Comparison of ENCODE assay signal across 18 cellular contexts in the genomic region with DNA sequence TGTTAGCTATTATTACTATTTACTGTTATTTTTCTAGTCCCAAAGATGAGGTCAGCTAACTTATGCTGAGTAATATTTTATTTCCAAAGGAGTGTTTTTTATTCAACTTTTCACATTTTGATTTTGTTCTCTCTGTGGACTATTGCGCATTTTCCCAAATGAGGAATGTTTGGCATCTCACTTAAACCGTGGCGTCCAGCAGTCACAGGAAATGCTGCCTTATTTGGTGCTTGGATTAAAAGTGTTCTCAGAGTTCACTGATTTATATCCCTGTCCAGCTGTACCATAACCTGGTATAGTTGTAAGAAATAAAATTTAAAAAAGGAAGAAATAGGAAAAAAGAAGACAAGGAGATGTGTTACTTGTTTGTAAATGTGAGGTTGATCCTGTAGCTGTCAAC.
A peak's percentile ranks its signal among the peaks of the same experiment; 100 is the strongest.
DNase-seq lines count a peak whose midpoint lies in the region; ATAC-seq, FAIRE-seq and TF ChIP-seq lines count a peak whose summit lies in the region.
"Had no signal": no experiment of that assay in that cellular context is flagged by ENCODE, and none has a peak within 500 bp of the region (broad histone marks: within the 10 kb centered on the region; RNA-seq: fewer than 3 reads in every experiment).

No MANE protein-coding gene starts in this region.

- H3K4me3 ChIP-seq in astrocyte (ENCODE audit: insufficient read depth, low read depth, low read length) = no peak overlapping the region
- H3K4me3 ChIP-seq in smooth muscle cell = no peak overlapping the region
- H3K4me3 ChIP-seq: cardiac muscle cell, MG63, SJCRH30 had no signal

- DNase-seq in GM03348 (ENCODE audit: low spot score) (peak; percentile 73), astrocyte (ENCODE audit: low read depth) (peak; percentile 73), left ventricle myocardium superior (no peak), smooth muscle cell (lab: John Stamatoyannopoulos, UW; ENCODE audit: unreplicated experiment) (no peak), NCI-H526 treated with DMSO at 0.1 percent for 48 hours (lab: John Stamatoyannopoulos, UW) (no peak), G401 (ENCODE audit: low spot score) (no peak)
- no peak for DNase-seq in stimulated activated naive CD4-positive, alpha-beta T cell (lab: John Stamatoyannopoulos, UW)
- DNase-seq in activated naive CD8-positive, alpha-beta T cell treated with anti-CD3 and anti-CD28 coated beads, Interleukin-2, amount 50 U/mL, for 24 hours = no peak
- DNase-seq: activated CD8-positive, alpha-beta T cell treated with anti-CD3 and anti-CD28 coated beads, Interleukin-2, amount 10 ng/mL, durations not matched to agents 7 days and 5 days; activated gamma-delta T cell; CD8-positive, alpha-beta T cell; H7; MG63; NCI-H82; SJCRH30 had no signal

- ATAC-seq in left ventricle myocardium superior = peak; percentile 31
- no peak for ATAC-seq in activated naive CD8-positive, alpha-beta T cell treated with anti-CD3 and anti-CD28 coated beads, Interleukin-2, amount 50 U/mL, for 24 hours
- ATAC-seq: activated CD8-positive, alpha-beta T cell treated with anti-CD3 and anti-CD28 coated beads, Interleukin-2, amount 10 ng/mL, durations not matched to agents 7 days and 5 days; CD8-positive, alpha-beta T cell had no signal

- H3K36me3 Mint-ChIP-seq in astrocyte (ENCODE audit: low read depth, unreplicated experiment) = no peaks in the 10 kb centered on the region
- no peaks in the 10 kb centered on the region for H3K36me3 Mint-ChIP-seq in activated naive CD8-positive, alpha-beta T cell treated with anti-CD3 and anti-CD28 coated beads, Interleukin-2, amount 50 U/mL, for 24 hours (ENCODE audit: low read depth)
- H3K36me3 Mint-ChIP-seq: CD8-positive, alpha-beta T cell; memory B cell had no signal

- H3K4me2 ChIP-seq in astrocyte (ENCODE audit: low read length) = no peak overlapping the region
- peak overlapping the region; percentile 48 for H3K4me2 ChIP-seq in smooth muscle cell

- no peaks in the 10 kb centered on the region for H3K79me2 ChIP-seq in astrocyte (ENCODE audit: insufficient read depth, low read length)
- no peaks in the 10 kb centered on the region for H3K79me2 ChIP-seq in smooth muscle cell (ENCODE audit: low read depth)

- H3K27me3 Mint-ChIP-seq in astrocyte (ENCODE audit: low read depth, unreplicated experiment) = peaks cover 2% of the 10 kb centered on the region
- H3K27me3 Mint-ChIP-seq in activated naive CD8-positive, alpha-beta T cell treated with anti-CD3 and anti-CD28 coated beads, Interleukin-2, amount 50 U/mL, for 24 hours = peaks cover 6% of the 10 kb centered on the region

- 21% methylated on average over 3 of the region's 3 CpGs for WGBS in smooth muscle cell (ENCODE audit: low lambda C conversion rate)

- H3K27me3 ChIP-seq in astrocyte (ENCODE audit: insufficient read depth, low read length) (no peaks in the 10 kb centered on the region), smooth muscle cell (ENCODE audit: low read depth) (no peaks in the 10 kb centered on the region)
- H3K27me3 ChIP-seq: cardiac muscle cell, MG63, SJCRH30 had no signal

- in situ Hi-C loops in G401 (cut with HindIII; ENCODE audit: low sequenced_read_pairs) = no loop called here

- H4K20me1 ChIP-seq in astrocyte (ENCODE audit: insufficient read depth, low read length) = no peaks in the 10 kb centered on the region
- no peaks in the 10 kb centered on the region for H4K20me1 ChIP-seq in smooth muscle cell (ENCODE audit: low read depth)

- H3K9me3 Mint-ChIP-seq in astrocyte (ENCODE audit: unreplicated experiment) = no peaks in the 10 kb centered on the region
- no peaks in the 10 kb centered on the region for H3K9me3 Mint-ChIP-seq in activated naive CD8-positive, alpha-beta T cell treated with anti-CD3 and anti-CD28 coated beads, Interleukin-2, amount 50 U/mL, for 24 hours
- H3K9me3 Mint-ChIP-seq: CD8-positive, alpha-beta T cell; memory B cell had no signal

- H3K4me1 Mint-ChIP-seq in astrocyte (ENCODE audit: low read depth, unreplicated experiment) = no peaks in the 10 kb centered on the region
- H3K4me1 Mint-ChIP-seq in activated naive CD8-positive, alpha-beta T cell treated with anti-CD3 and anti-CD28 coated beads, Interleukin-2, amount 50 U/mL, for 24 hours = no peaks in the 10 kb centered on the region
- H3K4me1 Mint-ChIP-seq: memory B cell had no signal

- FAIRE-seq in astrocyte (lab: Jason Lieb, UNC) = peak; percentile 39
- FAIRE-seq: TTC549 had no signal

- no peaks in the 10 kb centered on the region for H3K9me3 ChIP-seq in astrocyte (ENCODE audit: insufficient read depth, low read depth, low read length)
- H3K9me3 ChIP-seq in smooth muscle cell (replicated peaks; ENCODE audit: low read depth) = no peaks in the 10 kb centered on the region
- H3K9me3 ChIP-seq: MG63 had no signal

- no peak overlapping the region for H3K4me3 Mint-ChIP-seq in astrocyte (ENCODE audit: unreplicated experiment)
- no peak overlapping the region for H3K4me3 Mint-ChIP-seq in activated naive CD8-positive, alpha-beta T cell treated with anti-CD3 and anti-CD28 coated beads, Interleukin-2, amount 50 U/mL, for 24 hours
- H3K4me3 Mint-ChIP-seq: activated CD8-positive, alpha-beta T cell treated with anti-CD3 and anti-CD28 coated beads, Interleukin-2, amount 10 ng/mL, durations not matched to agents 7 days and 5 days; CD8-positive, alpha-beta T cell; memory B cell had no signal

- no peak overlapping the region for H3K9ac ChIP-seq in astrocyte (ENCODE audit: low read length)
- no peak overlapping the region for H3K9ac ChIP-seq in smooth muscle cell (ENCODE audit: low read depth)

- no peak overlapping the region for H3K27ac Mint-ChIP-seq in astrocyte (ENCODE audit: unreplicated experiment)
- no peak overlapping the region for H3K27ac Mint-ChIP-seq in activated naive CD8-positive, alpha-beta T cell treated with anti-CD3 and anti-CD28 coated beads, Interleukin-2, amount 50 U/mL, for 24 hours
- H3K27ac Mint-ChIP-seq: activated CD8-positive, alpha-beta T cell treated with anti-CD3 and anti-CD28 coated beads, Interleukin-2, amount 10 ng/mL, durations not matched to agents 7 days and 5 days; CD8-positive, alpha-beta T cell; memory B cell had no signal

- TF ChIP-seq CTCF in astrocyte (IDR thresholded peaks at IDR 0.05; ENCODE audit: insufficient read depth, low read depth, low read length) = no peak
- TF ChIP-seq CTCF in smooth muscle cell (IDR thresholded peaks at IDR 0.05; ENCODE audit: borderline replicate concordance, insufficient read depth, poor library complexity, severe bottlenecking) = no peak

- H3K27ac ChIP-seq in astrocyte (ENCODE audit: low read depth, low read length) (no peak overlapping the region), smooth muscle cell (ENCODE audit: low read depth) (no peak overlapping the region)
- H3K27ac ChIP-seq: cardiac muscle cell, SJCRH30 had no signal

- H3K36me3 ChIP-seq in astrocyte (ENCODE audit: insufficient read depth, low read length) = no peaks in the 10 kb centered on the region
- H3K36me3 ChIP-seq in smooth muscle cell (ENCODE audit: low read depth) = no peaks in the 10 kb centered on the region
- H3K36me3 ChIP-seq: cardiac muscle cell, MG63, SJCRH30 had no signal

- intact Hi-C loops in left ventricle myocardium superior (cut with micrococcal nuclease) = no loop called here

- H2AFZ ChIP-seq in astrocyte (ENCODE audit: low read depth, low read length) (no peak overlapping the region), smooth muscle cell (ENCODE audit: low read depth) (no peak overlapping the region)

- no peaks in the 10 kb centered on the region for H3F3A ChIP-seq in smooth muscle cell (ENCODE audit: low read depth)

- peaks cover 11% of the 10 kb centered on the region for H3K4me1 ChIP-seq in astrocyte (ENCODE audit: insufficient read depth, low read length)
- no peaks in the 10 kb centered on the region for H3K4me1 ChIP-seq in smooth muscle cell (ENCODE audit: low read depth)

Comparison
In these comparisons a context has a peak if more than half of its experiments do, and no peak if none do; other contexts are left out.
1. DNase-seq: peak in GM03348 (single experiment) and astrocyte (single experiment); none in left ventricle myocardium superior (single experiment), smooth muscle cell (single experiment), stimulated activated naive CD4-positive, alpha-beta T cell (0 of 6), NCI-H526 treated with DMSO at 0.1 percent for 48 hours (single experiment), activated naive CD8-positive, alpha-beta T cell treated with anti-CD3 and anti-CD28 coated beads, Interleukin-2, amount 50 U/mL, for 24 hours (single experiment) and G401 (single experiment).